24 cellular contexts compared by ENCODE assay signal in the genomic region with DNA sequence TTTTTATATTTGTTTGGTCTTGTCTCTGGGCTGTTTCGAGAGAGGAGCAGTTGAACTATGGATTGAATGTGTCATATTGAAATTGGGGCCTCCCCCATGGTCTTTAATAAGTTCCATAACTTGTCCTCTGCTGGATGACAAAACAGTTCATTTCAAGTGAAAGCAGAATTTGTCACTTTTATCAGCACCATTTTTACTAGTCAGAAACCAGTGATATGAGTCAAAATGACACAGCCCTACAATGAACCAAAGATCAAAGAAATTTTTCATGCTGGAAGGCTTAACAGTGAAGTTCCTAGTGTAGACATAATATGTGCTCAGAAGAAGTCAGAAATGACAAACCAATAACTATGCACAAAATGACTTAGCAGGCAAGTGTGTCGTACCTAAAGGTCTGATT.
"Had no signal": no experiment of that assay in that cellular context is flagged by ENCODE, and none has a peak within 500 bp of the region (broad histone marks: within the 10 kb centered on the region; RNA-seq: fewer than 3 reads in every experiment).

No MANE protein-coding gene starts in this region.

- H3K4me3 Mint-ChIP-seq: activated CD8-positive, alpha-beta memory T cell treated with anti-CD3 and anti-CD28 coated beads, Interleukin-2, amount 10 ng/mL, durations not matched to agents 7 days and 5 days; activated naive CD8-positive, alpha-beta T cell treated with anti-CD3 and anti-CD28 coated beads, Interleukin-2, amount 10 ng/mL, durations not matched to agents 7 days and 5 days; T-cell had no signal

- H3K27me3 ChIP-seq: breast epithelium, colonic mucosa had no signal

- H3K36me3 ChIP-seq: breast epithelium, colonic mucosa had no signal

- H3K4me3 ChIP-seq: breast epithelium, colonic mucosa, SK-N-MC had no signal

- H3K4me1 ChIP-seq: breast epithelium, colonic mucosa had no signal

- H3K4me1 Mint-ChIP-seq: activated CD8-positive, alpha-beta memory T cell treated with anti-CD3 and anti-CD28 coated beads, Interleukin-2, amount 10 ng/mL, durations not matched to agents 7 days and 5 days; activated naive CD8-positive, alpha-beta T cell treated with anti-CD3 and anti-CD28 coated beads, Interleukin-2, amount 10 ng/mL, durations not matched to agents 7 days and 5 days; T-cell had no signal

- DNase-seq: activated CD4-positive, alpha-beta T cell treated with anti-CD3 and anti-CD28 coated beads, Interleukin-2, amount 50 U/mL, for 1 hour; activated CD4-positive, CD25-positive, alpha-beta regulatory T cell; activated CD8-positive, alpha-beta memory T cell treated with anti-CD3 and anti-CD28 coated beads, Interleukin-2, amount 10 ng/mL, durations not matched to agents 7 days and 5 days; activated effector memory CD4-positive, alpha-beta T cell treated with Interleukin-2 at 50 U/mL for 16 hours; activated naive CD4-positive, alpha-beta T cell treated with Interleukin-2 at 50 U/mL for 16 hours; activated naive CD8-positive, alpha-beta T cell treated with anti-CD3 and anti-CD28 coated beads, Interleukin-2, amount 10 ng/mL, durations not matched to agents 7 days and 5 days; aorta; caudate nucleus; colonic mucosa; KG1; NCI-H1092; NCI-H1417; NCI-H1930; NCI-H345; NCI-H510A; NCI-H526 treated with DMSO at 0.1 percent for 48 hours; NCI-H82; OCI-M1; RPMI8226; T-cell had no signal

- H3K9me3 ChIP-seq: breast epithelium, colonic mucosa had no signal

- H3K9me3 Mint-ChIP-seq: activated naive CD8-positive, alpha-beta T cell treated with anti-CD3 and anti-CD28 coated beads, Interleukin-2, amount 10 ng/mL, durations not matched to agents 7 days and 5 days had no signal

- ATAC-seq: activated CD8-positive, alpha-beta memory T cell treated with anti-CD3 and anti-CD28 coated beads, Interleukin-2, amount 10 ng/mL, durations not matched to agents 7 days and 5 days; Panc1; T-cell had no signal

- H3K27me3 Mint-ChIP-seq: activated CD8-positive, alpha-beta memory T cell treated with anti-CD3 and anti-CD28 coated beads, Interleukin-2, amount 10 ng/mL, durations not matched to agents 7 days and 5 days; activated naive CD8-positive, alpha-beta T cell treated with anti-CD3 and anti-CD28 coated beads, Interleukin-2, amount 10 ng/mL, durations not matched to agents 7 days and 5 days; T-cell had no signal

- H3K36me3 Mint-ChIP-seq: activated CD8-positive, alpha-beta memory T cell treated with anti-CD3 and anti-CD28 coated beads, Interleukin-2, amount 10 ng/mL, durations not matched to agents 7 days and 5 days; activated naive CD8-positive, alpha-beta T cell treated with anti-CD3 and anti-CD28 coated beads, Interleukin-2, amount 10 ng/mL, durations not matched to agents 7 days and 5 days; T-cell had no signal

- H3K27ac ChIP-seq: breast epithelium, colonic mucosa, SK-N-MC, VCaP had no signal

- H3K27ac Mint-ChIP-seq: activated CD8-positive, alpha-beta memory T cell treated with anti-CD3 and anti-CD28 coated beads, Interleukin-2, amount 10 ng/mL, durations not matched to agents 7 days and 5 days; activated naive CD8-positive, alpha-beta T cell treated with anti-CD3 and anti-CD28 coated beads, Interleukin-2, amount 10 ng/mL, durations not matched to agents 7 days and 5 days; T-cell had no signal
